Comparison of ENCODE assay signal across 22 cellular contexts in the genomic region with DNA sequence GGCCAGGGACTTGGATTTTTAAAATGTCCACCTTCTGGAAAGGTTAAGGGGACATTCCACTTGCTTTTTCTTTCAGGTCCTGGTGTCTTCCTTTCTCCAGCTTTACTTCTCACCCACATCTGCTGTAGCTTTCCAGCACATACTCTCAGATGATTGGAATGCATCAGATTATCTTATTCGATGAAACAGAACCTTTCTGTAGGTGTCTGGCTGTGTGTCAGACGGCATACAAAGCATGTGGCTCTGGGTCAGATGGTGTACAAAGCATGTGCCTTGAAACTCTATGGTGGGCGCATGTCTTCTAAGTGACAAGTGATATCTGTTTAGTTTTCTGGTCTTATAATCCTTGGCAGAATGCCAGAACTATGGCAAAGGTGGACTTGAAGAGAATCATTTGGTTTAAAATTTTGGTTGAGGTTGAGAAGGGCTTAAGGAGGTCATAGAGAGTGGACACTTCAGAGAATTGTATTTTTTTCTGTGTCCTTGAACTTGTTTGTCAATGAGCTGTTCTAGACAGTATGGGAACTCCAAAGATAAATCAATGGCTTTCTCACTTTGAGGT.
DNase-seq lines count a peak whose midpoint lies in the region; ATAC-seq, FAIRE-seq and TF ChIP-seq lines count a peak whose summit lies in the region.
"Had no signal": no experiment of that assay in that cellular context is flagged by ENCODE, and none has a peak within 500 bp of the region (broad histone marks: within the 10 kb centered on the region; RNA-seq: fewer than 3 reads in every experiment).

No MANE protein-coding gene starts in this region.

- H3K36me3 Mint-ChIP-seq in type B pancreatic cell: peaks cover 34% of the 10 kb centered on the region

- H3K9ac ChIP-seq in SK-N-SH: no peak overlapping the region
- H3K9ac ChIP-seq: KMS-11 had no signal

- peaks cover 6% of the 10 kb centered on the region for H3K79me2 ChIP-seq in SK-N-SH (ENCODE audit: insufficient read depth)

- no peak for TF ChIP-seq EP300 in SK-N-SH (IDR thresholded peaks at IDR 0.05; ENCODE audit: borderline replicate concordance in 1 of 2, low read depth in 1 of 2, low read length in 1 of 2)

- peaks cover 0 to 5% of the 10 kb centered on the region in 2 experiments; a peak in 1 of 4 replicates for H3K4me1 ChIP-seq in SK-N-SH (ENCODE audit: control insufficient read depth in 1 of 2, insufficient read depth in 2 of 2, low read depth in 1 of 2, low read length in 1 of 2)

- H3K36me3 ChIP-seq in SK-N-SH (replicated peaks in 1 of 2; ENCODE audit: control insufficient read depth in 1 of 2, insufficient read depth in 2 of 2, low read length in 1 of 2): peaks cover 9% of the 10 kb centered on the region in 2 experiments

- no peak for TF ChIP-seq RAD21 in SK-N-SH (IDR thresholded peaks at IDR 0.05; ENCODE audit: low read length)

- in situ Hi-C loops in ACHN (cut with HindIII; ENCODE audit: low pct_ligation_motif_present, low pct_unique_long_range_greater_than_20kb, low sequenced_read_pairs) (no loop called here), GM13976 (cut with MboI; ENCODE audit: low sequenced_read_pairs, unreplicated experiment) (no loop called here)

- H3K27ac ChIP-seq in SK-N-SH (ENCODE audit: low read depth in 2 of 2, low read length in 1 of 2): no peak overlapping the region
- H3K27ac ChIP-seq: KMS-11, thyroid gland had no signal

- H2AFZ ChIP-seq in SK-N-SH (ENCODE audit: low read depth): no peak overlapping the region

- TF ChIP-seq CTCF in SK-N-SH (IDR thresholded peaks at IDR 0.05) (no peak), fibroblast of pulmonary artery (IDR thresholded peaks at IDR 0.05; ENCODE audit: low read length, missing control alignments) (no peak), GM13976 (IDR thresholded peaks at IDR 0.05; ENCODE audit: borderline replicate concordance, control extremely low read depth, extremely low read depth, insufficient read depth, missing control alignments) (no peak), type B pancreatic cell (conservative IDR thresholded peaks at IDR 0.05) (no peak)

- no peak overlapping the region for H3K4me2 ChIP-seq in SK-N-SH
- H3K4me2 ChIP-seq: KMS-11 had no signal

- peak; percentile 4 for FAIRE-seq in GM19239 (lab: Jason Lieb, UNC)

- H3K9me2 ChIP-seq in SK-N-SH: no peaks in the 10 kb centered on the region

- H3K4me3 ChIP-seq in SK-N-SH (ENCODE audit: low read depth in 2 of 2, low read length in 1 of 2): no peak overlapping the region
- no peak overlapping the region for H3K4me3 ChIP-seq in fibroblast of pulmonary artery (replicated peaks; ENCODE audit: low read depth, low read length)
- H3K4me3 ChIP-seq: thyroid gland had no signal

- CTCF ChIA-PET in SK-N-SH (lab: Yijun Ruan, JAX): no interaction called here

- whole genome bisulfite sequencing in SK-N-SH (ENCODE audit: low lambda C conversion rate): 63% methylated on average over 3 of the region's 3 CpGs

- H3K27me3 ChIP-seq in SK-N-SH (ENCODE audit: insufficient read depth): no peaks in the 10 kb centered on the region
- H3K27me3 ChIP-seq: thyroid gland had no signal

- no peak overlapping the region for H3K27ac Mint-ChIP-seq in type B pancreatic cell
- H3K27ac Mint-ChIP-seq: activated CD4-positive, alpha-beta T cell treated with anti-CD3 and anti-CD28 coated beads for 36 hours; CD4-positive, alpha-beta T cell; stimulated activated memory B cell treated with anti-CD40 and anti-IgM and Interleukin-4, amounts not matched to agents 10 μg/mL and 1 μg/mL and 100 μg/mL, for 72 hours had no signal

- no peaks in the 10 kb centered on the region for H4K20me1 ChIP-seq in SK-N-SH (ENCODE audit: insufficient read depth)

- no peak overlapping the region for H3K4me3 Mint-ChIP-seq in type B pancreatic cell
- H3K4me3 Mint-ChIP-seq: activated CD4-positive, alpha-beta T cell treated with anti-CD3 and anti-CD28 coated beads for 36 hours; CD4-positive, alpha-beta T cell; stimulated activated memory B cell treated with anti-CD40 and anti-IgM and Interleukin-4, amounts not matched to agents 10 μg/mL and 1 μg/mL and 100 μg/mL, for 72 hours had no signal

- H3K4me1 Mint-ChIP-seq in type B pancreatic cell (ENCODE audit: unreplicated experiment): peaks cover 5% of the 10 kb centered on the region
- H3K4me1 Mint-ChIP-seq: activated CD4-positive, alpha-beta T cell treated with anti-CD3 and anti-CD28 coated beads for 36 hours had no signal

- no peaks in the 10 kb centered on the region for H3K27me3 Mint-ChIP-seq in type B pancreatic cell
- H3K27me3 Mint-ChIP-seq: activated CD4-positive, alpha-beta T cell treated with anti-CD3 and anti-CD28 coated beads for 36 hours; CD4-positive, alpha-beta T cell; stimulated activated memory B cell treated with anti-CD40 and anti-IgM and Interleukin-4, amounts not matched to agents 10 μg/mL and 1 μg/mL and 100 μg/mL, for 72 hours had no signal

- POLR2A ChIA-PET in SK-N-SH (lab: Yijun Ruan, JAX): no interaction called here

- DNase-seq in ACHN (peak; percentile 57), GM19239 (ENCODE audit: insufficient read length, low spot score) (no peak), SK-N-SH (no peak), fibroblast of pulmonary artery (ENCODE audit: low read depth) (peak; percentile 18), T-helper 1 cell (no peak), GM13976 (ENCODE audit: low spot score) (no peak), type B pancreatic cell (ENCODE audit: extremely low spot score, unreplicated experiment) (no peak)
- DNase-seq: activated CD4-positive, alpha-beta T cell treated with anti-CD3 and anti-CD28 coated beads for 36 hours; CD4-positive, alpha-beta T cell; DMS79 treated with DMSO at 0.1 percent for 48 hours; effector CD8-positive, alpha-beta T cell; hypothalamus; NCI-H1105 treated with DMSO at 0.1 percent for 48 hours; NCI-H2171 treated with DMSO at 0.1 percent for 48 hours; NCI-H774; retina; RPMI8226; thyroid gland had no signal

- no peak for ATAC-seq in GM18502 (IDR thresholded peaks at IDR 0.05; ENCODE audit: poor library complexity, unreplicated experiment)
- ATAC-seq: activated CD4-positive, alpha-beta T cell treated with anti-CD3 and anti-CD28 coated beads for 36 hours; HCT116; stimulated activated memory B cell treated with anti-CD40 and anti-IgM and Interleukin-4, amounts not matched to agents 10 μg/mL and 1 μg/mL and 100 μg/mL, for 72 hours had no signal

- H3F3A ChIP-seq in SK-N-SH (replicated peaks; ENCODE audit: insufficient read depth): no peaks in the 10 kb centered on the region

- H3K9me3 ChIP-seq in SK-N-SH: no peaks in the 10 kb centered on the region
- H3K9me3 ChIP-seq: thyroid gland had no signal

- H3K9me3 Mint-ChIP-seq in type B pancreatic cell: peaks cover 6% of the 10 kb centered on the region
- H3K9me3 Mint-ChIP-seq: CD4-positive, alpha-beta T cell had no signal

TF ChIP-seq in SK-N-SH, 30 proteins besides CTCF, POLR2A, EP300 and RAD21:
- TF ChIP-seq RXRA (IDR thresholded peaks at IDR 0.05; ENCODE audit: borderline replicate concordance, low read depth): no peak
- TF ChIP-seq JUND (IDR thresholded peaks at IDR 0.05): 0 out of 2 replicates have a peak, but pooled peaks have one; percentile 7
- TF ChIP-seq, protein P1, sequence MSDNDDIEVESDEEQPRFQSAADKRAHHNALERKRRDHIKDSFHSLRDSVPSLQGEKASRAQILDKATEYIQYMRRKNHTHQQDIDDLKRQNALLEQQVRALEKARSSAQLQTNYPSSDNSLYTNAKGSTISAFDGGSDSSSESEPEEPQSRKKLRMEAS (IDR thresholded peaks at IDR 0.05; ENCODE audit: low read depth): 0 out of 2 replicates have a peak, but pooled peaks have one; percentile 48
- peak; percentile 25; the same call in 1 of the 2 replicates for TF ChIP-seq FOSL2 (IDR thresholded peaks at IDR 0.05; ENCODE audit: borderline replicate concordance, low read depth)
- TF ChIP-seq SMC3 (IDR thresholded peaks at IDR 0.05; ENCODE audit: low read depth, low read length): no peak
- no peak for TF ChIP-seq MXI1 (IDR thresholded peaks at IDR 0.05; ENCODE audit: low read depth, low read length)
- peak; percentile 49; the same call in 1 of the 2 replicates for TF ChIP-seq NFIC (IDR thresholded peaks at IDR 0.05; ENCODE audit: borderline replicate concordance)
- peak; percentile 36; the same call in 1 of the 2 replicates for TF ChIP-seq TCF12 (IDR thresholded peaks at IDR 0.05)
- TF ChIP-seq, protein P2, sequence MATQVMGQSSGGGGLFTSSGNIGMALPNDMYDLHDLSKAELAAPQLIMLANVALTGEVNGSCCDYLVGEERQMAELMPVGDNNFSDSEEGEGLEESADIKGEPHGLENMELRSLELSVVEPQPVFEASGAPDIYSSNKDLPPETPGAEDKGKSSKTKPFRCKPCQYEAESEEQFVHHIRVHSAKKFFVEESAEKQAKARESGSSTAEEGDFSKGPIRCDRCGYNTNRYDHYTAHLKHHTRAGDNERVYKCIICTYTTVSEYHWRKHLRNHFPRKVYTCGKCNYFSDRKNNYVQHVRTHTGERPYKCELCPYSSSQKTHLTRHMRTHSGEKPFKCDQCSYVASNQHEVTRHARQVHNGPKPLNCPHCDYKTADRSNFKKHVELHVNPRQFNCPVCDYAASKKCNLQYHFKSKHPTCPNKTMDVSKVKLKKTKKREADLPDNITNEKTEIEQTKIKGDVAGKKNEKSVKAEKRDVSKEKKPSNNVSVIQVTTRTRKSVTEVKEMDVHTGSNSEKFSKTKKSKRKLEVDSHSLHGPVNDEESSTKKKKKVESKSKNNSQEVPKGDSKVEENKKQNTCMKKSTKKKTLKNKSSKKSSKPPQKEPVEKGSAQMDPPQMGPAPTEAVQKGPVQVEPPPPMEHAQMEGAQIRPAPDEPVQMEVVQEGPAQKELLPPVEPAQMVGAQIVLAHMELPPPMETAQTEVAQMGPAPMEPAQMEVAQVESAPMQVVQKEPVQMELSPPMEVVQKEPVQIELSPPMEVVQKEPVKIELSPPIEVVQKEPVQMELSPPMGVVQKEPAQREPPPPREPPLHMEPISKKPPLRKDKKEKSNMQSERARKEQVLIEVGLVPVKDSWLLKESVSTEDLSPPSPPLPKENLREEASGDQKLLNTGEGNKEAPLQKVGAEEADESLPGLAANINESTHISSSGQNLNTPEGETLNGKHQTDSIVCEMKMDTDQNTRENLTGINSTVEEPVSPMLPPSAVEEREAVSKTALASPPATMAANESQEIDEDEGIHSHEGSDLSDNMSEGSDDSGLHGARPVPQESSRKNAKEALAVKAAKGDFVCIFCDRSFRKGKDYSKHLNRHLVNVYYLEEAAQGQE (IDR thresholded peaks at IDR 0.05; ENCODE audit: low read depth, low read length): no peak
- no peak for TF ChIP-seq EZH2phosphoT487 (IDR thresholded peaks at IDR 0.05; ENCODE audit: borderline replicate concordance, low read depth)

Comparison
In these comparisons a context has a peak if more than half of its experiments do, and no peak if none do; other contexts are left out.
1. DNase-seq: peak in ACHN (single experiment) and fibroblast of pulmonary artery (single experiment); none in GM19239 (single experiment), SK-N-SH (single experiment), T-helper 1 cell (0 of 5), GM13976 (single experiment) and type B pancreatic cell (single experiment).